ENCODE assay signal across 8 cellular contexts in the genomic region with DNA sequence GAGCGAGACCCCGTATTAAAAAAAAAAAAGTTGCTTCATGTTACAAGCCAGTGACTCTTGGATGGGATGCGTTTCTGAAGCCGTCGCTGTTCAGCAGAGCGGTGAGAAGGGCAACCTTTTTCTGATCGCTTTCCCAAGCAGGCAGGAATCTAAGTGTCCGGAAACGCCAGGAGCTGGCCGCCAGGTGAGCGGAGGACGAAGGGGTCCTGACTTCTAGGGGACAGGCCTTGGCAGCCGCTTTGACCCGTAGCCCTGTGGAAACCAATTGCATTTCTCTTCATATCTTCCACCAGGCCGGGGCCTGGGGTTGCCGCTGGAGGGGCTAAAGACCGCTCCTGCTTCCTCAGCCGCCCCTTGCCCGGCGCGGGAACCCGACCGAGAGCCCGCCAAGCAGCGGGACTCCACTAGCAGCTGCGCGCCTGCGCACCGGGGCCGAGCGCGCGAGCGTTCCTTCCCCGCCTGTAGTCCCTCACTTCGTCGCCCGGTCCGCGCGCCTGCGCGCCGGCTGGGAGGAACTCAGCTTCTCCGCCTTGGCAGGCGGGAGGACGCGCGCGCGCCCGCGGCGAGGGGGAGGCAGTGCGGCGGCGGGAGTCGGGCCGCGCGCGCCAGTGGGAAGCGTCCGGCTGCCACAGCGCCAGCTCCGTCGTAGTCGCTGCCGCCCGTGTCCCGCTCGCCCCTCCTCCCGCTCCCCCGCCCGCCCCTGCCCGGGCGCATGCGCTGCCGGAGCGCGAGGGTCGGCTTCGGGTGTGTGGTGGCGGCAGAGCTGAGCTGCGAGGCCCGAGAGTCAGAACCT. TPM values are rescaled to one million over a fixed set of nuclear protein-coding genes. Genes with fewer than 3 reads are reported as not detected.
DNase-seq lines count a peak whose midpoint lies in the region; ATAC-seq, FAIRE-seq and TF ChIP-seq lines count a peak whose summit lies in the region.

Gene SPEN, plus strand, starts transcription at position 608 of the 793 bp plus-strand sequence. CDS start 361 bp downstream, outside the sequence.

- H2AFZ ChIP-seq in hepatocyte = peak within 1 kb of the TSS; percentile 93

- peak within 1 kb of the TSS; percentile 98 for H3K27ac ChIP-seq in hepatocyte

- ATAC-seq in GM18517 (IDR thresholded peaks at IDR 0.05; ENCODE audit: unreplicated experiment) = peak; percentile 54
- ATAC-seq in HG03039 (IDR thresholded peaks at IDR 0.05; ENCODE audit: unreplicated experiment) = peak; percentile 63

- TF ChIP-seq CTCF in hepatocyte (IDR thresholded peaks at IDR 0.05; ENCODE audit: poor library complexity) = peak; percentile 12
- TF ChIP-seq CTCF in D721Med (IDR thresholded peaks at IDR 0.05; ENCODE audit: insufficient read depth, missing control alignments) = no peak

- H3K4me3 ChIP-seq in hepatocyte = peak within 1 kb of the TSS; percentile 92

- no peak for FAIRE-seq in D721Med (lab: Jason Lieb, UNC)

- no peaks in the 10 kb centered on the region for H4K20me1 ChIP-seq in hepatocyte (ENCODE audit: insufficient read depth, poor library complexity, severe bottlenecking)

- no peaks in the 10 kb centered on the region for H3K36me3 ChIP-seq in hepatocyte (replicated peaks; ENCODE audit: insufficient read depth, low read depth)

- no peaks in the 10 kb centered on the region for H3K27me3 ChIP-seq in hepatocyte

- WGBS in hepatocyte (ENCODE audit: low lambda C conversion rate, missing lambda C conversion rate) = under 1% methylated on average over 41 of the region's 86 CpGs

- H3K4me1 ChIP-seq in hepatocyte (ENCODE audit: insufficient read depth) = peaks cover 26% of the 10 kb centered on the region

- H3K9me3 ChIP-seq in hepatocyte (ENCODE audit: low read depth) = no peaks in the 10 kb centered on the region

- peak; percentile 93 for DNase-seq in NCI-H2081 treated with DMSO at 0.1 percent for 48 hours (lab: John Stamatoyannopoulos, UW)
- DNase-seq in T1000 (lab: John Stamatoyannopoulos, UW) = peak; percentile 97
- peak; percentile 100 for DNase-seq in astrocyte of the hippocampus (ENCODE audit: low read depth, low spot score)
- peak; percentile 99 for DNase-seq in hepatocyte (ENCODE audit: low spot score)
- DNase-seq in retina = peak; percentile 96
- DNase-seq in D721Med (ENCODE audit: insufficient read length, low spot score) = no peak

- peak within 1 kb of the TSS; percentile 87 for H3K4me2 ChIP-seq in hepatocyte

- peaks cover 60% of the 10 kb centered on the region for H3K79me2 ChIP-seq in hepatocyte

- H3K9me2 ChIP-seq in hepatocyte (replicated peaks; ENCODE audit: insufficient read depth) = no peaks in the 10 kb centered on the region

RNA-seq across cellular contexts. Expression of gene SPEN, which starts in this region (rescaled TPM):
- 23.7 and 25.9 TPM in 2 replicates for total RNA-seq in hepatocyte
- 22.7 and 24.3 TPM in 2 replicates for polyA plus RNA-seq in hepatocyte
